ENCODE assay signal across 8 cellular contexts in genomic region chr1:155609515-155610256, GRCh38.
A peak's percentile ranks its signal among the peaks of the same experiment; 100 is the strongest.
DNase-seq lines count a peak whose midpoint lies in the region; ATAC-seq lines count a peak whose summit lies in the region.

MSTO1 (plus strand) TSS chr1:155610218; CDS start chr1:155610249, 31 bp downstream.

- peak; percentile 95 for DNase-seq in AG08396 (ENCODE audit: low spot score)
- peak; percentile 99 for DNase-seq in NCI-H345 treated with DMSO at 0.1 percent for 48 hours (lab: John Stamatoyannopoulos, UW; ENCODE audit: unreplicated experiment)
- DNase-seq in activated CD4-positive, CD25-positive, alpha-beta regulatory T cell (lab: John Stamatoyannopoulos, UW) = peak; percentile 68 to 94 (median 80)
- DNase-seq in central memory CD4-positive, alpha-beta T cell = peak; percentile 93
- peak; percentile 93 for DNase-seq in inferior parietal cortex (ENCODE audit: extremely low spot score)
- peak; percentile 95 to 99 for DNase-seq in stimulated activated CD4-positive, alpha-beta T cell treated with anti-CD3 and anti-CD28 coated beads, Interleukin-12 subunit alpha, Interleukin-12 subunit beta, amount 100 ng/mL, for 24 hours (ENCODE audit: low read depth in 2 of 2)

- ATAC-seq in GM19023 (IDR thresholded peaks at IDR 0.05; ENCODE audit: unreplicated experiment) = peak; percentile 96
- ATAC-seq in HG03280 (IDR thresholded peaks at IDR 0.05; ENCODE audit: unreplicated experiment) = peak; percentile 95

Comparison
In these comparisons a context has a peak if more than half of its experiments do, and no peak if none do; other contexts are left out.
1. Peak in every context shown above with its lines: DNase-seq and ATAC-seq.